Comparison of ENCODE assay signal across 1 cellular context in genomic region chr11:126989942-126990715, GRCh38.
A peak's percentile ranks its signal among the peaks of the same experiment; 100 is the strongest.
TF ChIP-seq lines count a peak whose summit lies in the region.

No MANE protein-coding gene starts in this region.

TF ChIP-seq in H1, 55 proteins besides CTCF, POLR2A, EP300 and RAD21:
- TF ChIP-seq SIX5 (IDR thresholded peaks at IDR 0.05; ENCODE audit: low read depth, low read length) = no peak
- TF ChIP-seq SUZ12 (IDR thresholded peaks at IDR 0.05; ENCODE audit: low read length) = no peak
- no peak for TF ChIP-seq POLR2AphosphoS5 (IDR thresholded peaks at IDR 0.05; ENCODE audit: low read depth, low read length)
- no peak for TF ChIP-seq GTF2F1 (IDR thresholded peaks at IDR 0.05; ENCODE audit: borderline replicate concordance, low read depth, low read length)
- TF ChIP-seq KDM4A (IDR thresholded peaks at IDR 0.05; ENCODE audit: low read depth, low read length, severe bottlenecking) = peak; percentile 48
- TF ChIP-seq YY1 (IDR thresholded peaks at IDR 0.05; ENCODE audit: low read depth, low read length) = no peak
- TF ChIP-seq USF2 (IDR thresholded peaks at IDR 0.05; ENCODE audit: low read length) = no peak
- TF ChIP-seq CBX5 (IDR thresholded peaks at IDR 0.05; ENCODE audit: low read depth, low read length) = no peak
- 0 out of 2 replicates have a peak, but pooled peaks have one; percentile 15 for TF ChIP-seq MAX (IDR thresholded peaks at IDR 0.05)
- no peak for TF ChIP-seq MAFK (IDR thresholded peaks at IDR 0.05; ENCODE audit: low read depth, low read length)
- TF ChIP-seq RNF2 (IDR thresholded peaks at IDR 0.05; ENCODE audit: borderline replicate concordance, low read depth, low read length, missing control alignments, poor library complexity, severe bottlenecking) = no peak
- TF ChIP-seq SP4 (IDR thresholded peaks at IDR 0.05; ENCODE audit: low read length) = no peak
- TF ChIP-seq JUND (IDR thresholded peaks at IDR 0.05; ENCODE audit: low read length) = no peak
- no peak for TF ChIP-seq SIN3A (conservative IDR thresholded peaks at IDR 0.05 in 1 of 2, IDR thresholded peaks at IDR 0.05 in 1 of 2; ENCODE audit: low read depth in 1 of 2, low read length in 2 of 2)
- no peak for TF ChIP-seq SP2 (IDR thresholded peaks at IDR 0.05; ENCODE audit: low read length)
- TF ChIP-seq HDAC6 (IDR thresholded peaks at IDR 0.05; ENCODE audit: low read depth, low read length) = no peak
- no peak for TF ChIP-seq ASH2L (IDR thresholded peaks at IDR 0.05; ENCODE audit: low read length)
- 0 out of 2 replicates have a peak, but pooled peaks have one; percentile 17 for TF ChIP-seq TEAD4 (IDR thresholded peaks at IDR 0.05; ENCODE audit: low read depth, low read length)
- no peak for TF ChIP-seq CHD2 (IDR thresholded peaks at IDR 0.05; ENCODE audit: low read length)
- TF ChIP-seq CREB1 (IDR thresholded peaks at IDR 0.05) = 0 out of 2 replicates have a peak, but pooled peaks have one; percentile 22
- TF ChIP-seq E2F6 (IDR thresholded peaks at IDR 0.05) = no peak
- TF ChIP-seq EGR1 (IDR thresholded peaks at IDR 0.05; ENCODE audit: borderline replicate concordance, low read depth, low read length) = no peak
- no peak for TF ChIP-seq ATF2 (IDR thresholded peaks at IDR 0.05; ENCODE audit: low read length)
- no peak for TF ChIP-seq HDAC2 (IDR thresholded peaks at IDR 0.05; ENCODE audit: borderline replicate concordance in 1 of 2, low read depth in 2 of 2, low read length in 2 of 2)
- TF ChIP-seq BACH1 (IDR thresholded peaks at IDR 0.05; ENCODE audit: low read length) = no peak
- no peak for TF ChIP-seq SAP30 (IDR thresholded peaks at IDR 0.05; ENCODE audit: insufficient read depth, insufficient replicate concordance, low read length)
- no peak for TF ChIP-seq SIRT6 (IDR thresholded peaks at IDR 0.05; ENCODE audit: low read length)
- no peak for TF ChIP-seq CEBPB (IDR thresholded peaks at IDR 0.05; ENCODE audit: low read depth, low read length)
- TF ChIP-seq JUN (IDR thresholded peaks at IDR 0.05; ENCODE audit: low read depth, low read length) = no peak
- no peak for TF ChIP-seq ZNF274 (IDR thresholded peaks at IDR 0.05; ENCODE audit: borderline replicate concordance, extremely low read depth, low read length)
- TF ChIP-seq EZH2 (IDR thresholded peaks at IDR 0.05; ENCODE audit: low read depth, low read length, severe bottlenecking) = no peak
- no peak for TF ChIP-seq SP1 (IDR thresholded peaks at IDR 0.05; ENCODE audit: low read depth, low read length)
- TF ChIP-seq KDM1A (IDR thresholded peaks at IDR 0.05; ENCODE audit: borderline replicate concordance, low read length) = no peak
- no peak for TF ChIP-seq BRCA1 (IDR thresholded peaks at IDR 0.05; ENCODE audit: low read depth, low read length)
